In genomic region chr11:45918331-45918941, GRCh38 we compare ENCODE assay signal across 8 cellular contexts. TPM values are rescaled to one million over a fixed set of nuclear protein-coding genes. Genes with fewer than 3 reads are reported as not detected.
DNase-seq lines count a peak whose midpoint lies in the region; ATAC-seq and TF ChIP-seq lines count a peak whose summit lies in the region.

No MANE protein-coding gene starts in this region.

- TF ChIP-seq CTCF in DOHH2 (IDR thresholded peaks at IDR 0.05; ENCODE audit: low read depth, low read length, poor library complexity, severe bottlenecking) (no peak), osteoblast (IDR thresholded peaks at IDR 0.05; ENCODE audit: extremely low read depth, low read depth, low read length) (no peak), upper lobe of right lung (IDR thresholded peaks at IDR 0.05) (no peak)

- H3K27me3 ChIP-seq in DOHH2 (ENCODE audit: control insufficient read depth, low read length) (peaks cover 6% of the 10 kb centered on the region), H7 (ENCODE audit: control insufficient read depth, insufficient read depth, low read length) (peaks cover 12% of the 10 kb centered on the region), osteoblast (ENCODE audit: insufficient read depth, low read length) (peaks cover 27% of the 10 kb centered on the region), upper lobe of right lung (peaks cover 19% of the 10 kb centered on the region)

- peaks cover 16% of the 10 kb centered on the region for H4K20me1 ChIP-seq in DOHH2 (ENCODE audit: control insufficient read depth, insufficient read depth, low read depth, low read length)
- peaks cover 13% of the 10 kb centered on the region for H4K20me1 ChIP-seq in osteoblast (ENCODE audit: insufficient read depth, low read length)

- peak overlapping the region; percentile 76 for H3K9ac ChIP-seq in SK-N-MC (ENCODE audit: insufficient read length)

- peaks cover 17% of the 10 kb centered on the region for H3K4me1 Mint-ChIP-seq in activated naive CD8-positive, alpha-beta T cell treated with anti-CD3 and anti-CD28 coated beads for 36 hours

- H3K79me2 ChIP-seq in DOHH2 (ENCODE audit: control insufficient read depth, low read length): peaks cover 31% of the 10 kb centered on the region
- peaks cover 20% of the 10 kb centered on the region for H3K79me2 ChIP-seq in osteoblast (ENCODE audit: insufficient read depth, low read length)

- H3K9me3 Mint-ChIP-seq in activated naive CD8-positive, alpha-beta T cell treated with anti-CD3 and anti-CD28 coated beads for 36 hours: no peaks in the 10 kb centered on the region

- peak; percentile 95 for DNase-seq in H7
- peak; percentile 68 for DNase-seq in MV-4-11 (lab: John Stamatoyannopoulos, UW)
- DNase-seq in SK-N-MC (ENCODE audit: low read depth, low spot score): no peak
- peak; percentile 72 for DNase-seq in activated naive CD8-positive, alpha-beta T cell treated with anti-CD3 and anti-CD28 coated beads for 36 hours
- peak; percentile 93 for DNase-seq in Right ventricle myocardium inferior (ENCODE audit: missing footprints)
- peak; percentile 100 for DNase-seq in osteoblast (ENCODE audit: insufficient read length, low spot score, missing footprints)
- peak; percentile 92 for DNase-seq in upper lobe of right lung

- no peaks in the 10 kb centered on the region for H3K9me2 ChIP-seq in DOHH2 (replicated peaks; ENCODE audit: control insufficient read depth, low read length)

- H3K27ac ChIP-seq in DOHH2 (ENCODE audit: low read depth, low read length): peak overlapping the region; percentile 84
- peak overlapping the region; percentile 82; the same call in 1 of the 2 replicates for H3K27ac ChIP-seq in SK-N-MC
- H3K27ac ChIP-seq in osteoblast (ENCODE audit: low read depth, low read length): peak overlapping the region; percentile 84
- peak overlapping the region; percentile 82 for H3K27ac ChIP-seq in upper lobe of right lung

- peaks cover 4% of the 10 kb centered on the region for H3K27me3 Mint-ChIP-seq in activated naive CD8-positive, alpha-beta T cell treated with anti-CD3 and anti-CD28 coated beads for 36 hours

- peaks cover 24% of the 10 kb centered on the region for H3F3A ChIP-seq in DOHH2 (ENCODE audit: control insufficient read depth, insufficient read depth)

- H3K4me2 ChIP-seq in DOHH2 (ENCODE audit: low read length): peak overlapping the region; percentile 92
- H3K4me2 ChIP-seq in osteoblast (ENCODE audit: insufficient read depth, low read length): peak overlapping the region; percentile 98

- H3K9me3 ChIP-seq in DOHH2 (ENCODE audit: control insufficient read depth, insufficient read depth, low read length) (no peaks in the 10 kb centered on the region), SK-N-MC (ENCODE audit: low read depth, low read length) (no peaks in the 10 kb centered on the region), osteoblast (ENCODE audit: low read depth, low read length) (no peaks in the 10 kb centered on the region), upper lobe of right lung (no peaks in the 10 kb centered on the region)

- H3K36me3 ChIP-seq in DOHH2 (ENCODE audit: control insufficient read depth, low read length) (peaks cover 38% of the 10 kb centered on the region), H7 (replicated peaks; ENCODE audit: control insufficient read depth, insufficient read depth, low read length) (peaks cover 4% of the 10 kb centered on the region), SK-N-MC (ENCODE audit: insufficient read depth, low read length) (no peaks in the 10 kb centered on the region; the same call in 1 of the 2 replicates), osteoblast (ENCODE audit: insufficient read depth, low read length) (peaks cover 13% of the 10 kb centered on the region), upper lobe of right lung (peaks cover 26% of the 10 kb centered on the region)

- H3K4me3 Mint-ChIP-seq in activated naive CD8-positive, alpha-beta T cell treated with anti-CD3 and anti-CD28 coated beads for 36 hours: peak overlapping the region; percentile 91

- ATAC-seq in Right ventricle myocardium inferior (peak; percentile 83), upper lobe of right lung (peak; percentile 68)

- peak overlapping the region; percentile 100 for H3K4me3 ChIP-seq in DOHH2 (ENCODE audit: low read length)
- peak overlapping the region; percentile 91 for H3K4me3 ChIP-seq in H7 (ENCODE audit: insufficient read depth, low read depth, low read length)
- H3K4me3 ChIP-seq in SK-N-MC: peak overlapping the region; percentile 93
- H3K4me3 ChIP-seq in osteoblast (ENCODE audit: insufficient read depth, low read length): peak overlapping the region; percentile 100
- H3K4me3 ChIP-seq in upper lobe of right lung: peak overlapping the region; percentile 60

- H3K4me1 ChIP-seq in DOHH2 (ENCODE audit: control insufficient read depth, low read length) (peaks cover 65% of the 10 kb centered on the region), osteoblast (ENCODE audit: insufficient read depth, low read length) (peaks cover 11% of the 10 kb centered on the region), upper lobe of right lung (peaks cover 20% of the 10 kb centered on the region)

- peaks cover 5% of the 10 kb centered on the region for H3K36me3 Mint-ChIP-seq in activated naive CD8-positive, alpha-beta T cell treated with anti-CD3 and anti-CD28 coated beads for 36 hours

- H2AFZ ChIP-seq in osteoblast (ENCODE audit: low read length): peak overlapping the region; percentile 99

- intact Hi-C loops in Right ventricle myocardium inferior (cut with DNase I) (loop anchor here (2.0 kb wide), 1 partner anchor 76 kb away; no protein-coding TSS in a partner anchor), upper lobe of right lung (cut with DNase I) (no loop called here)

- peak overlapping the region; percentile 94 for H3K27ac Mint-ChIP-seq in activated naive CD8-positive, alpha-beta T cell treated with anti-CD3 and anti-CD28 coated beads for 36 hours

RNA-seq across cellular contexts. Expression of gene PEX16, which starts 0.8 kb away (rescaled TPM):
- total RNA-seq in H7 (2014; rRNA removed; shearing (Covaris generic)): 39.9 and 43.7 TPM in 2 replicates
- 10 to 100 TPM; 34.8 to 43.5 TPM for total RNA-seq in activated naive CD8-positive, alpha-beta T cell treated with anti-CD3 and anti-CD28 coated beads for 36 hours
- 10.4 TPM for total RNA-seq in Right ventricle myocardium inferior
- total RNA-seq in osteoblast: 27.4 and 28.6 TPM in 2 replicates
- 27.6 TPM for total RNA-seq in upper lobe of right lung

RNA-seq across cellular contexts. Expression of gene LARGE2, which starts 4.0 kb away (rescaled TPM):
- 36.6 and 38.6 TPM in 2 replicates for total RNA-seq in H7 (2014; rRNA removed; shearing (Covaris generic))
- total RNA-seq in activated naive CD8-positive, alpha-beta T cell treated with anti-CD3 and anti-CD28 coated beads for 36 hours: 1 to 10 TPM; 1.2 to 1.5 TPM
- total RNA-seq in Right ventricle myocardium inferior: not detected
- not detected in 2 replicates for total RNA-seq in osteoblast
- 6.0 TPM for total RNA-seq in upper lobe of right lung

RNA-seq across cellular contexts. Expression of gene FREY1, which starts 11.4 kb away (rescaled TPM):
- total RNA-seq in H7 (2014; rRNA removed; shearing (Covaris generic)): 0.35 and 2.3 TPM in 2 replicates
- total RNA-seq in activated naive CD8-positive, alpha-beta T cell treated with anti-CD3 and anti-CD28 coated beads for 36 hours: under 1 TPM; 0.60 to 0.80 TPM
- total RNA-seq in Right ventricle myocardium inferior (not detected), osteoblast (0.88 and 1.8 TPM in 2 replicates), upper lobe of right lung (0.75 TPM)

RNA-seq across cellular contexts. Expression of gene MAPK8IP1, which starts 33.0 kb away (rescaled TPM):
- 10.4 and 15.3 TPM in 2 replicates for total RNA-seq in H7 (2014; rRNA removed; shearing (Covaris generic))
- total RNA-seq in activated naive CD8-positive, alpha-beta T cell treated with anti-CD3 and anti-CD28 coated beads for 36 hours: under 1 TPM; 0.54 to 0.56 TPM
- 5.9 TPM for total RNA-seq in Right ventricle myocardium inferior
- 8.0 and 9.7 TPM in 2 replicates for total RNA-seq in osteoblast
- 6.4 TPM for total RNA-seq in upper lobe of right lung
